Comparison of ENCODE assay signal across 8 cellular contexts in the genomic region with DNA sequence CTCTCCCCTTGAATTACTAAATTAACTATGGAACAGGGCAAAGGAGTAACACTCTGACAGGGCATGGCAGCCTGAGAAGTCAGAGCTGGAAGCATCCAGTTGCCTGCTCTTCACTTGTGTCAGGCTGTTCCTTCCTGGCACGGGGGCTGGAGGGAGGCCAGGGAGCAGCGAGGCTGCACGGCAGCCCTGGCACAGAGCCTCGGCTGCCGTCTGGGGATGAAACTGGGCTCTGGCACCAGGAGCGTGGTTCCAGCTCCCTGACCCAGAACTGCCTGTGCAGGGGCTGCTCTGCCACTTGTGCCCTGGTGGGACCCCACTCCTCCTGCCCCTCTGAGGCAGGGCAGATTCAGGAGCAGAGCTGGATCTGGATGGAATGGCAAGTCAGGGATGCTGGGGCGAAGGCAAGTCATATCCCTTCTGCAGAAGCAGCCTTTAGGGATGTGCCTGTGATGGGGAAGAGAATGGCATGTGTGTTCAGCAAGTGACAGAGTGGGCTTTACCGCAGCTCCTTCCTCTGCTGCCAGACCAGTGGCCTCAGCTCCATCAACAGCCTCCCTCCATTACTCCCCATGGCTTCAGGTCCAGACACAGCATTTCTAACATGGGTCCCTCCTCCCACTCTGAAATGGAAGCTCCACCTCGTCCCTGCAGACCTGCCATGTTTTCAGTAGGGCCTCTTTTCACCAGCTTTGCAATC.
DNase-seq lines count a peak whose midpoint lies in the region; ATAC-seq and FAIRE-seq lines count a peak whose summit lies in the region.

No MANE protein-coding gene starts in this region.

- H3K27me3 ChIP-seq in subcutaneous abdominal adipose tissue (ENCODE audit: control insufficient read depth in 5 of 5, insufficient read depth in 4 of 5, low read length in 5 of 5): no peaks in the 10 kb centered on the region

- H3K27ac ChIP-seq in angular gyrus (ENCODE audit: low read depth, low read length): peak overlapping the region; percentile 83
- peak overlapping the region; percentile 68 for H3K27ac ChIP-seq in subcutaneous abdominal adipose tissue (ENCODE audit: low read depth, low read length)

- ATAC-seq in HG02870 (IDR thresholded peaks at IDR 0.05; ENCODE audit: unreplicated experiment): no peak
- ATAC-seq in GM21381 (IDR thresholded peaks at IDR 0.05; ENCODE audit: unreplicated experiment): no peak
- ATAC-seq in HG03521 (IDR thresholded peaks at IDR 0.05; ENCODE audit: unreplicated experiment): no peak

- H3K4me3 ChIP-seq in subcutaneous abdominal adipose tissue (ENCODE audit: low read depth in 1 of 5, low read length in 5 of 5): peak overlapping the region in 2 of 5 donors; percentile 5 to 8

- peak overlapping the region in 2 of 5 donors; percentile 11 to 33 for H3K9ac ChIP-seq in subcutaneous abdominal adipose tissue (ENCODE audit: low read length in 5 of 5)

- peak; percentile 74 for FAIRE-seq in HTR-8/SVneo (lab: Jason Lieb, UNC)

- peaks cover 5 to 56% (median 41%) of the 10 kb centered on the region in 5 donors for H3K4me1 ChIP-seq in subcutaneous abdominal adipose tissue (ENCODE audit: control insufficient read depth in 5 of 5, insufficient read depth in 5 of 5, low read length in 5 of 5)

- H3K36me3 ChIP-seq in subcutaneous abdominal adipose tissue (ENCODE audit: control insufficient read depth in 5 of 5, insufficient read depth in 5 of 5, low read length in 5 of 5): no peaks in the 10 kb centered on the region

- H3K9me3 ChIP-seq in subcutaneous abdominal adipose tissue (ENCODE audit: control insufficient read depth in 5 of 5, low read length in 5 of 5): no peaks in the 10 kb centered on the region

- peak; percentile 46 for DNase-seq in HTR-8/SVneo (ENCODE audit: insufficient read length, low spot score)
- peak; percentile 66 to 75 for DNase-seq in hippocampal formation (lab: John Stamatoyannopoulos, UW)
- DNase-seq in KG1 (lab: John Stamatoyannopoulos, UW): no peak
